22 cellular contexts compared by ENCODE assay signal in genomic region chr17:34291721-34292348, GRCh38. TPM values are rescaled to one million over a fixed set of nuclear protein-coding genes. Genes with fewer than 3 reads are reported as not detected.
DNase-seq lines count a peak whose midpoint lies in the region; ATAC-seq and TF ChIP-seq lines count a peak whose summit lies in the region.
"Had no signal": no experiment of that assay in that cellular context is flagged by ENCODE, and none has a peak within 500 bp of the region (broad histone marks: within the 10 kb centered on the region; RNA-seq: fewer than 3 reads in every experiment).

No MANE protein-coding gene starts in this region.

- H3K27me3 Mint-ChIP-seq in activated naive CD4-positive, alpha-beta T cell treated with anti-CD3 and anti-CD28 coated beads for 36 hours (ENCODE audit: low read depth), result peaks cover 17% of the 10 kb centered on the region
- H3K27me3 Mint-ChIP-seq in activated naive CD4-positive, alpha-beta T cell treated with anti-CD3 and anti-CD28 coated beads, Interleukin-2, amount 10 ng/mL, durations not matched to agents 7 days and 5 days, result peaks cover 14% of the 10 kb centered on the region
- peaks cover 21% of the 10 kb centered on the region for H3K27me3 Mint-ChIP-seq in activated T-helper 17 cell treated with anti-CD3 and anti-CD28 coated beads, Interleukin-2, amount 50 U/mL, for 72 hours
- H3K27me3 Mint-ChIP-seq in osteocyte (ENCODE audit: unreplicated experiment) (no peaks in the 10 kb centered on the region), CD14-positive monocyte (ENCODE audit: low read depth in 3 of 3) (peaks cover 5 to 17% (median 6%) of the 10 kb centered on the region in 3 donors)

- H3K4me1 Mint-ChIP-seq in activated naive CD4-positive, alpha-beta T cell treated with anti-CD3 and anti-CD28 coated beads for 36 hours (ENCODE audit: low read depth), result no peaks in the 10 kb centered on the region
- H3K4me1 Mint-ChIP-seq in activated naive CD4-positive, alpha-beta T cell treated with anti-CD3 and anti-CD28 coated beads, Interleukin-2, amount 10 ng/mL, durations not matched to agents 7 days and 5 days, result no peaks in the 10 kb centered on the region
- H3K4me1 Mint-ChIP-seq in activated T-helper 17 cell treated with anti-CD3 and anti-CD28 coated beads, Interleukin-2, amount 50 U/mL, for 72 hours, result no peaks in the 10 kb centered on the region
- H3K4me1 Mint-ChIP-seq in osteocyte (ENCODE audit: unreplicated experiment) (peaks cover 20% of the 10 kb centered on the region), CD14-positive monocyte (peaks cover 2% of the 10 kb centered on the region)
- H3K4me1 Mint-ChIP-seq: mesothelial cell of epicardium had no signal

- no peak overlapping the region for H3K27ac Mint-ChIP-seq in activated naive CD4-positive, alpha-beta T cell treated with anti-CD3 and anti-CD28 coated beads for 36 hours
- H3K27ac Mint-ChIP-seq in activated naive CD4-positive, alpha-beta T cell treated with anti-CD3 and anti-CD28 coated beads, Interleukin-2, amount 10 ng/mL, durations not matched to agents 7 days and 5 days, result no peak overlapping the region
- no peak overlapping the region for H3K27ac Mint-ChIP-seq in activated T-helper 17 cell treated with anti-CD3 and anti-CD28 coated beads, Interleukin-2, amount 50 U/mL, for 72 hours
- H3K27ac Mint-ChIP-seq in osteocyte (ENCODE audit: unreplicated experiment) (no peak overlapping the region), CD14-positive monocyte (no peak overlapping the region)
- H3K27ac Mint-ChIP-seq: dendritic cell treated with granulocyte-macrophage colony-stimulating factor and Interleukin-4, amounts not matched to agents 40 ng/mL and 50 ng/mL, for 4 days; mesothelial cell of epicardium; T-helper 1 cell treated with Interleukin-12 subunit alpha and Interleukin-12 subunit beta and Interleukin-4 antibody, amounts not matched to agents 30 μg/mL and 1 μg/mL, for 36 hours had no signal

- DNase-seq in activated naive CD4-positive, alpha-beta T cell treated with anti-CD3 and anti-CD28 coated beads for 36 hours, result peak; percentile 4
- DNase-seq in activated naive CD4-positive, alpha-beta T cell treated with anti-CD3 and anti-CD28 coated beads, Interleukin-2, amount 10 ng/mL, durations not matched to agents 7 days and 5 days, result no peak
- peak; percentile 12 for DNase-seq in HT1080 (ENCODE audit: low read depth)
- DNase-seq in osteocyte (ENCODE audit: extremely low spot score, unreplicated experiment), result peak; percentile 44
- no peak for DNase-seq in HEK293T (ENCODE audit: extremely low spot score)
- DNase-seq in CD14-positive monocyte (ENCODE audit: low spot score), result no peak
- DNase-seq: activated CD4-positive, alpha-beta T cell treated with anti-CD3 and anti-CD28 coated beads, Interleukin-2, amount 50 U/mL, for 4 hours; activated gamma-delta T cell; GF-D8; heart right ventricle; Karpas-422; NCI-H1694; NCI-H446 treated with DMSO at 0.1 percent for 48 hours; SJCRH30 had no signal

- peaks cover 2% of the 10 kb centered on the region for H3K9me3 Mint-ChIP-seq in activated naive CD4-positive, alpha-beta T cell treated with anti-CD3 and anti-CD28 coated beads for 36 hours
- no peaks in the 10 kb centered on the region for H3K9me3 Mint-ChIP-seq in activated naive CD4-positive, alpha-beta T cell treated with anti-CD3 and anti-CD28 coated beads, Interleukin-2, amount 10 ng/mL, durations not matched to agents 7 days and 5 days
- no peaks in the 10 kb centered on the region for H3K9me3 Mint-ChIP-seq in activated T-helper 17 cell treated with anti-CD3 and anti-CD28 coated beads, Interleukin-2, amount 50 U/mL, for 72 hours
- H3K9me3 Mint-ChIP-seq in osteocyte (ENCODE audit: unreplicated experiment) (no peaks in the 10 kb centered on the region), CD14-positive monocyte (peaks cover 0 to 4% (median 2%) of the 10 kb centered on the region in 7 donors)
- H3K9me3 Mint-ChIP-seq: dendritic cell treated with granulocyte-macrophage colony-stimulating factor and Interleukin-4, amounts not matched to agents 40 ng/mL and 50 ng/mL, for 4 days; mesothelial cell of epicardium; T-helper 1 cell treated with Interleukin-12 subunit alpha and Interleukin-12 subunit beta and Interleukin-4 antibody, amounts not matched to agents 30 μg/mL and 1 μg/mL, for 36 hours had no signal

- H3K4me3 Mint-ChIP-seq in activated naive CD4-positive, alpha-beta T cell treated with anti-CD3 and anti-CD28 coated beads for 36 hours, result no peak overlapping the region
- no peak overlapping the region for H3K4me3 Mint-ChIP-seq in activated naive CD4-positive, alpha-beta T cell treated with anti-CD3 and anti-CD28 coated beads, Interleukin-2, amount 10 ng/mL, durations not matched to agents 7 days and 5 days
- H3K4me3 Mint-ChIP-seq in activated T-helper 17 cell treated with anti-CD3 and anti-CD28 coated beads, Interleukin-2, amount 50 U/mL, for 72 hours, result no peak overlapping the region
- H3K4me3 Mint-ChIP-seq in osteocyte (ENCODE audit: unreplicated experiment) (no peak overlapping the region), CD14-positive monocyte (no peak overlapping the region)
- H3K4me3 Mint-ChIP-seq: dendritic cell treated with granulocyte-macrophage colony-stimulating factor and Interleukin-4, amounts not matched to agents 40 ng/mL and 50 ng/mL, for 4 days; mesothelial cell of epicardium; T-helper 1 cell treated with Interleukin-12 subunit alpha and Interleukin-12 subunit beta and Interleukin-4 antibody, amounts not matched to agents 30 μg/mL and 1 μg/mL, for 36 hours had no signal

- TF ChIP-seq CTCF in osteocyte (IDR thresholded peaks at IDR 0.05), result no peak
- TF ChIP-seq CTCF in CD14-positive monocyte (IDR thresholded peaks at IDR 0.05), result no peak

- peak; percentile 59 for ATAC-seq in activated T-helper 17 cell treated with anti-CD3 and anti-CD28 coated beads, Interleukin-2, amount 50 U/mL, for 72 hours (replicated peaks)
- no peak for ATAC-seq in HG03521 (IDR thresholded peaks at IDR 0.05; ENCODE audit: unreplicated experiment)
- ATAC-seq: HCT116, heart right ventricle had no signal

- intact Hi-C loops in activated naive CD4-positive, alpha-beta T cell treated with anti-CD3 and anti-CD28 coated beads for 36 hours (cut with micrococcal nuclease), result no loop called here
- intact Hi-C loops in CD14-positive monocyte (cut with micrococcal nuclease), result no loop called here

- CTCF ChIA-PET in activated naive CD4-positive, alpha-beta T cell treated with anti-CD3 and anti-CD28 coated beads for 36 hours (lab: Charles Lee), result no interaction called here
- CTCF ChIA-PET in activated naive CD4-positive, alpha-beta T cell treated with anti-CD3 and anti-CD28 coated beads, Interleukin-2, amount 10 ng/mL, durations not matched to agents 7 days and 5 days (lab: Charles Lee), result no interaction called here
- CTCF ChIA-PET in HEK293T (lab: Yijun Ruan, JAX), result no interaction called here

- POLR2A ChIA-PET in HEK293T (lab: Yijun Ruan, JAX), result no interaction called here

- no peaks in the 10 kb centered on the region for H3K36me3 Mint-ChIP-seq in activated naive CD4-positive, alpha-beta T cell treated with anti-CD3 and anti-CD28 coated beads for 36 hours (ENCODE audit: low read depth)
- H3K36me3 Mint-ChIP-seq in activated naive CD4-positive, alpha-beta T cell treated with anti-CD3 and anti-CD28 coated beads, Interleukin-2, amount 10 ng/mL, durations not matched to agents 7 days and 5 days, result no peaks in the 10 kb centered on the region
- no peaks in the 10 kb centered on the region for H3K36me3 Mint-ChIP-seq in activated T-helper 17 cell treated with anti-CD3 and anti-CD28 coated beads, Interleukin-2, amount 50 U/mL, for 72 hours (ENCODE audit: low read depth)
- H3K36me3 Mint-ChIP-seq in osteocyte (ENCODE audit: unreplicated experiment) (no peaks in the 10 kb centered on the region), CD14-positive monocyte (no peaks in the 10 kb centered on the region)
- H3K36me3 Mint-ChIP-seq: mesothelial cell of epicardium had no signal

TF ChIP-seq in HEK293T, 16 proteins besides CTCF, POLR2A, EP300 and RAD21 (continues in another document):
- TF ChIP-seq HDGF (IDR thresholded peaks at IDR 0.05; ENCODE audit: borderline replicate concordance), result no peak
- TF ChIP-seq ARNT (IDR thresholded peaks at IDR 0.05), result no peak
- TF ChIP-seq FOXA1 (IDR thresholded peaks at IDR 0.05), result no peak
- no peak for TF ChIP-seq NFRKB (IDR thresholded peaks at IDR 0.05)
- no peak for TF ChIP-seq TARDBP (IDR thresholded peaks at IDR 0.05)
- TF ChIP-seq LEF1 (IDR thresholded peaks at IDR 0.05; ENCODE audit: borderline replicate concordance), result no peak
- no peak for TF ChIP-seq ZNF384 (IDR thresholded peaks at IDR 0.05)

RNA-seq across cellular contexts. Expression of gene CCL11, which starts 6.3 kb away (rescaled TPM):
- total RNA-seq in activated naive CD4-positive, alpha-beta T cell treated with anti-CD3 and anti-CD28 coated beads for 36 hours, result not detected
- total RNA-seq in HT1080 (2014; rRNA removed; shearing (Covaris generic)), result not detected in 2 replicates
- polyA plus RNA-seq in HT1080 (2015; cell fraction: cytosol; rRNA removed), result not detected in 2 replicates
- polyA plus RNA-seq in HT1080 (2015; cell fraction: nucleus; rRNA removed), result not detected in 2 replicates
- not detected for total RNA-seq in activated T-helper 17 cell treated with anti-CD3 and anti-CD28 coated beads, Interleukin-2, amount 50 U/mL, for 72 hours
- total RNA-seq in osteocyte, result not detected in 2 replicates
- polyA plus RNA-seq in CD14-positive monocyte, result not detected
- total RNA-seq: mesothelial cell of epicardium, SJCRH30 had no signal
- polyA plus RNA-seq: neural cell had no signal

RNA-seq across cellular contexts. Expression of gene CCL7, which starts 21.8 kb away (rescaled TPM):
- not detected for total RNA-seq in activated naive CD4-positive, alpha-beta T cell treated with anti-CD3 and anti-CD28 coated beads for 36 hours
- not detected in 2 replicates for total RNA-seq in HT1080 (2014; rRNA removed; shearing (Covaris generic))
- polyA plus RNA-seq in HT1080 (2015; cell fraction: cytosol; rRNA removed), result not detected in 2 replicates
- polyA plus RNA-seq in HT1080 (2015; cell fraction: nucleus; rRNA removed), result not detected in 2 replicates
- not detected for total RNA-seq in activated T-helper 17 cell treated with anti-CD3 and anti-CD28 coated beads, Interleukin-2, amount 50 U/mL, for 72 hours
- not detected in 2 replicates for total RNA-seq in osteocyte
- polyA plus RNA-seq in CD14-positive monocyte, result under 1 TPM; 0.25 to 0.38 TPM
- total RNA-seq: mesothelial cell of epicardium, SJCRH30, vagina had no signal
- polyA plus RNA-seq: neural cell had no signal

RNA-seq across cellular contexts. Expression of gene CCL8, which starts 27.4 kb away (rescaled TPM):
- not detected for total RNA-seq in activated naive CD4-positive, alpha-beta T cell treated with anti-CD3 and anti-CD28 coated beads for 36 hours
- not detected in 2 replicates for total RNA-seq in HT1080 (2014; rRNA removed; shearing (Covaris generic))
- polyA plus RNA-seq in HT1080 (2015; cell fraction: cytosol; rRNA removed), result not detected in 2 replicates
- not detected in 2 replicates for polyA plus RNA-seq in HT1080 (2015; cell fraction: nucleus; rRNA removed)
- total RNA-seq in activated T-helper 17 cell treated with anti-CD3 and anti-CD28 coated beads, Interleukin-2, amount 50 U/mL, for 72 hours, result not detected
- total RNA-seq in osteocyte, result not detected in 2 replicates
- 1 to 10 TPM in 1 of 2 donors, under 1 TPM in 1; 0.98 to 1.3 TPM for polyA plus RNA-seq in CD14-positive monocyte
- total RNA-seq: mesothelial cell of epicardium, SJCRH30 had no signal
- polyA plus RNA-seq: neural cell had no signal

RNA-seq across cellular contexts. Expression of gene CCL2, which starts 36.8 kb away (rescaled TPM):
- total RNA-seq in activated naive CD4-positive, alpha-beta T cell treated with anti-CD3 and anti-CD28 coated beads for 36 hours, result not detected
- total RNA-seq in HT1080 (2014; rRNA removed; shearing (Covaris generic)), result 0.51 TPM in 1 of 2 replicates, not detected in the other
- 1.6 and 1.7 TPM in 2 replicates for polyA plus RNA-seq in HT1080 (2015; cell fraction: cytosol; rRNA removed)
- 0.88 TPM in 1 of 2 replicates, not detected in the other for polyA plus RNA-seq in HT1080 (2015; cell fraction: nucleus; rRNA removed)
- not detected for total RNA-seq in activated T-helper 17 cell treated with anti-CD3 and anti-CD28 coated beads, Interleukin-2, amount 50 U/mL, for 72 hours
- total RNA-seq in osteocyte, result 50.3 and 59.3 TPM in 2 replicates
- polyA plus RNA-seq in CD14-positive monocyte, result 10 to 100 TPM; 17.7 to 44.9 TPM

Comparison
In these comparisons a context has a peak if more than half of its experiments do, and no peak if none do; other contexts are left out.
1. DNase-seq: peak in activated naive CD4-positive, alpha-beta T cell treated with anti-CD3 and anti-CD28 coated beads for 36 hours (single experiment), HT1080 (single experiment) and osteocyte (single experiment); none in activated naive CD4-positive, alpha-beta T cell treated with anti-CD3 and anti-CD28 coated beads, Interleukin-2, amount 10 ng/mL, durations not matched to agents 7 days and 5 days (single experiment), HEK293T (single experiment) and CD14-positive monocyte (single experiment).